Comparison of ENCODE assay signal across 8 cellular contexts in genomic region chr4:108018038-108018883, GRCh38. TPM values are rescaled to one million over a fixed set of nuclear protein-coding genes. Genes with fewer than 3 reads are reported as not detected.
A peak's percentile ranks its signal among the peaks of the same experiment; 100 is the strongest.
DNase-seq lines count a peak whose midpoint lies in the region; ATAC-seq and TF ChIP-seq lines count a peak whose summit lies in the region.

No MANE protein-coding gene starts in this region.

- TF ChIP-seq CTCF in DOHH2 (IDR thresholded peaks at IDR 0.05; ENCODE audit: low read depth, low read length, poor library complexity, severe bottlenecking): peak; percentile 87

- H3K27me3 ChIP-seq in DOHH2 (ENCODE audit: control insufficient read depth, low read length): no peaks in the 10 kb centered on the region

- H3K9ac ChIP-seq in SK-N-MC (ENCODE audit: insufficient read length): no peak overlapping the region

- peak; percentile 83 for ATAC-seq in GM21717 (IDR thresholded peaks at IDR 0.05; ENCODE audit: unreplicated experiment)

- peaks cover 74% of the 10 kb centered on the region for H3K36me3 ChIP-seq in DOHH2 (ENCODE audit: control insufficient read depth, low read length)
- peaks cover 65% of the 10 kb centered on the region for H3K36me3 ChIP-seq in SK-N-MC (ENCODE audit: insufficient read depth, low read length)

- DNase-seq in LHCN-M2 (ENCODE audit: low read depth): peak; percentile 68
- DNase-seq in SK-N-MC (ENCODE audit: low read depth, low spot score): peak; percentile 39
- DNase-seq in activated naive CD4-positive, alpha-beta T cell treated with anti-CD3 and anti-CD28 coated beads for 36 hours: peak; percentile 95
- DNase-seq in glomerular visceral epithelial cell (ENCODE audit: extremely low spot score): peak; percentile 79
- DNase-seq in pons (ENCODE audit: low spot score): peak; percentile 86
- DNase-seq in ureter (ENCODE audit: low spot score): peak; percentile 88

- intact Hi-C loops in activated naive CD4-positive, alpha-beta T cell treated with anti-CD3 and anti-CD28 coated beads for 36 hours (cut with micrococcal nuclease): loop anchor here (1.0 to 10.0 kb wide), 6 partner anchors 475 to 1389 kb away; no protein-coding TSS in a partner anchor

- H4K20me1 ChIP-seq in DOHH2 (ENCODE audit: control insufficient read depth, insufficient read depth, low read depth, low read length): no peaks in the 10 kb centered on the region

- no peak overlapping the region for H3K27ac Mint-ChIP-seq in activated naive CD4-positive, alpha-beta T cell treated with anti-CD3 and anti-CD28 coated beads for 36 hours

- peaks cover 23% of the 10 kb centered on the region for H3K36me3 Mint-ChIP-seq in activated naive CD4-positive, alpha-beta T cell treated with anti-CD3 and anti-CD28 coated beads for 36 hours (ENCODE audit: low read depth)

- no peaks in the 10 kb centered on the region for H3K9me3 Mint-ChIP-seq in activated naive CD4-positive, alpha-beta T cell treated with anti-CD3 and anti-CD28 coated beads for 36 hours

- H3K4me3 ChIP-seq in DOHH2 (ENCODE audit: low read length): no peak overlapping the region
- H3K4me3 ChIP-seq in SK-N-MC: no peak overlapping the region

- no peaks in the 10 kb centered on the region for H3K4me1 ChIP-seq in DOHH2 (ENCODE audit: control insufficient read depth, low read length)

- peaks cover 13% of the 10 kb centered on the region for H3K4me1 Mint-ChIP-seq in activated naive CD4-positive, alpha-beta T cell treated with anti-CD3 and anti-CD28 coated beads for 36 hours (ENCODE audit: low read depth)

- no peaks in the 10 kb centered on the region for H3K79me2 ChIP-seq in DOHH2 (ENCODE audit: control insufficient read depth, low read length)

- H3K27me3 Mint-ChIP-seq in activated naive CD4-positive, alpha-beta T cell treated with anti-CD3 and anti-CD28 coated beads for 36 hours (ENCODE audit: low read depth): no peaks in the 10 kb centered on the region

- H3K27ac ChIP-seq in DOHH2 (ENCODE audit: low read depth, low read length) (no peak overlapping the region), SK-N-MC (no peak overlapping the region)

- no peaks in the 10 kb centered on the region for H3F3A ChIP-seq in DOHH2 (ENCODE audit: control insufficient read depth, insufficient read depth)

- H3K4me3 Mint-ChIP-seq in activated naive CD4-positive, alpha-beta T cell treated with anti-CD3 and anti-CD28 coated beads for 36 hours: no peak overlapping the region

- no peaks in the 10 kb centered on the region for H3K9me3 ChIP-seq in DOHH2 (ENCODE audit: control insufficient read depth, insufficient read depth, low read length)
- H3K9me3 ChIP-seq in SK-N-MC (ENCODE audit: low read depth, low read length): no peaks in the 10 kb centered on the region

- no peaks in the 10 kb centered on the region for H3K9me2 ChIP-seq in DOHH2 (replicated peaks; ENCODE audit: control insufficient read depth, low read length)

- no peak overlapping the region for H3K4me2 ChIP-seq in DOHH2 (ENCODE audit: low read length)

- CTCF ChIA-PET in activated naive CD4-positive, alpha-beta T cell treated with anti-CD3 and anti-CD28 coated beads for 36 hours (lab: Charles Lee): interaction anchor here (0.6 to 5.1 kb wide), 52 partner anchors 9 to 1388 kb away, joined by 3 to 90 read pairs (median 4); partner anchors contain the start of gene RPL34

RNA-seq across cellular contexts. Expression of gene HADH, which starts 28.6 kb away (rescaled TPM):
- total RNA-seq in LHCN-M2 (2014; rRNA removed): 13.4 and 16.1 TPM in 2 replicates
- polyA plus RNA-seq in LHCN-M2 (2012): 34.5 TPM
- 10 to 100 TPM; 56.1 to 57.6 TPM for total RNA-seq in activated naive CD4-positive, alpha-beta T cell treated with anti-CD3 and anti-CD28 coated beads for 36 hours
- 62.7 TPM for total RNA-seq in ureter

Comparison
In these comparisons a context has a peak if more than half of its experiments do, and no peak if none do; other contexts are left out.
1. DNase-seq: peak in every context shown above with its lines; median percentile 95 in activated naive CD4-positive, alpha-beta T cell treated with anti-CD3 and anti-CD28 coated beads for 36 hours; 88 in ureter; 86 in pons; 79 in glomerular visceral epithelial cell; 68 in LHCN-M2; 39 in SK-N-MC.